Comparison of ENCODE assay signal across 11 cellular contexts in the genomic region with DNA sequence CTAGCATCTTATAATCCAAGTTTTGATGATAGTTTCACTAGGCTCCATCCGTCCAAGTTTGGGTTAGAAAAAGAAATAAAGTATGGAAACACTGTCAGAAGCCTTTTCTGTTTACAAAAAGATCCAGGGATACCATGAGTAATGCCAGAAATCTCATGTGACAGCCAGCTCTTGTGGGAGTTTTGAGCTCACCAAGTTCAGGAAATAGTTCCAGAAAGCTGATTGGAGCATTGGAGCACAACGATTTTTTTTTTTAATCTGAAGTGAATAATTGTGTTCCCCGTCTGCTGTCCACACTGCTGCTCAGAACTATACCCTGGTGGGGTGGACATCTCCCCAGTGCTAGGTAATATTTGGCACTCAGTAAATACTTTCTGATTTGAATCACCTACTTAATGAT.
DNase-seq lines count a peak whose midpoint lies in the region; ATAC-seq and TF ChIP-seq lines count a peak whose summit lies in the region.
"Had no signal": no experiment of that assay in that cellular context is flagged by ENCODE, and none has a peak within 500 bp of the region (broad histone marks: within the 10 kb centered on the region; RNA-seq: fewer than 3 reads in every experiment).

No MANE protein-coding gene starts in this region.

- no TSS peak for BruUV-seq in IMR-90 (replicated peaks; lab: Mats Ljungman, UMichigan)

- no peak overlapping the region for H3K23ac ChIP-seq in IMR-90 (ENCODE audit: low read depth, low read length)

- H3K4me1 ChIP-seq in IMR-90 (ENCODE audit: control insufficient read depth, insufficient read depth, low read length) (no peaks in the 10 kb centered on the region; the same call in 1 of the 2 replicates), left lung (no peaks in the 10 kb centered on the region)

- DNase-seq in IMR-90 (peak; percentile 77), dermis microvascular lymphatic vessel endothelial cell (ENCODE audit: low read depth in 2 of 2) (peak; percentile 78 to 82), left lung (no peak), CD14-positive monocyte (ENCODE audit: low spot score) (no peak), occipital lobe (lab: John Stamatoyannopoulos, UW) (no peak)
- no peak for DNase-seq in stimulated activated naive CD4-positive, alpha-beta T cell treated with Interleukin-2 at 50 U/mL for 16 hours (lab: John Stamatoyannopoulos, UW)
- DNase-seq: H7 had no signal

- POLR2A ChIA-PET in IMR-90 (lab: Charles Lee; ENCODE audit: unreplicated experiment): no interaction called here

- H4K20me1 ChIP-seq in IMR-90 (ENCODE audit: insufficient read depth, low read length): no peaks in the 10 kb centered on the region

- no peak for TF ChIP-seq RAD21 in IMR-90 (IDR thresholded peaks at IDR 0.05; ENCODE audit: low read length)

- no peak overlapping the region for H2AFZ ChIP-seq in IMR-90 (replicated peaks; ENCODE audit: low read length, poor library complexity)

- H2BK120ac ChIP-seq in IMR-90 (ENCODE audit: low read depth, low read length): no peak overlapping the region

- dilution Hi-C loops in IMR-90 (cut with HindIII; ENCODE audit: low sequenced_read_pairs, unreplicated experiment): no loop called here

- CTCF ChIA-PET in IMR-90 (lab: Yijun Ruan, JAX): interaction anchor here (0.6 to 1.2 kb wide), 5 partner anchors 9 to 428 kb away, joined by 3 to 6 read pairs (median 4); no protein-coding TSS in a partner anchor

- WGBS in IMR-90 (ENCODE audit: extremely low coverage in 2 of 2, insufficient read length in 1 of 2), 2 experiments: no CpG with 5 or more reads among the region's 3 CpGs

- H3K27me3 Mint-ChIP-seq in CD14-positive monocyte (ENCODE audit: low read depth in 3 of 3): peaks cover 0 to 9% (median 3%) of the 10 kb centered on the region in 3 donors

- H2BK20ac ChIP-seq in IMR-90 (ENCODE audit: low read depth, low read length): 0 out of 2 replicates have a peak overlapping the region, but pooled peaks have one; percentile 8

- no peak overlapping the region for H3K4me3 Mint-ChIP-seq in CD14-positive monocyte
- H3K4me3 Mint-ChIP-seq: dendritic cell treated with granulocyte-macrophage colony-stimulating factor and Interleukin-4, amounts not matched to agents 40 ng/mL and 50 ng/mL, for 4 days had no signal

- no peaks in the 10 kb centered on the region for H3K36me3 Mint-ChIP-seq in CD14-positive monocyte

- H3K9me3 ChIP-seq in IMR-90 (ENCODE audit: control insufficient read depth, insufficient read depth, low read length) (no peaks in the 10 kb centered on the region), left lung (no peaks in the 10 kb centered on the region)
- H3K9me3 ChIP-seq: neutrophil had no signal

- no peak overlapping the region for H3K4ac ChIP-seq in IMR-90 (ENCODE audit: low read depth, low read length)

- H3K27ac ChIP-seq in IMR-90 (ENCODE audit: insufficient read depth, low read length): no peak overlapping the region; the same call in 1 of the 2 replicates
- H3K27ac ChIP-seq in left lung: peak overlapping the region in 1 of 2 donors; percentile 65
- H3K27ac ChIP-seq in temporal lobe (ENCODE audit: low read depth, low read length): peak overlapping the region; percentile 80
- H3K27ac ChIP-seq: neutrophil had no signal

- no peaks in the 10 kb centered on the region for H3K9me3 Mint-ChIP-seq in CD14-positive monocyte
- H3K9me3 Mint-ChIP-seq: dendritic cell treated with granulocyte-macrophage colony-stimulating factor and Interleukin-4, amounts not matched to agents 40 ng/mL and 50 ng/mL, for 4 days had no signal

- in situ Hi-C loops in IMR-90 (cut with MboI; ENCODE audit: low sequenced_read_pairs): no loop called here

- H3K14ac ChIP-seq in IMR-90 (replicated peaks; ENCODE audit: low read depth, low read length): no peak overlapping the region; the same call in 1 of the 2 replicates

- TF ChIP-seq CTCF in IMR-90 (conservative IDR thresholded peaks at IDR 0.05; ENCODE audit: low read depth, low read length) (no peak), left lung (IDR thresholded peaks at IDR 0.05) (no peak), CD14-positive monocyte (IDR thresholded peaks at IDR 0.05) (no peak)

- intact Hi-C loops in IMR-90 (cut with micrococcal nuclease) (no loop called here), left lung (cut with DNase I) (no loop called here), CD14-positive monocyte (cut with micrococcal nuclease) (no loop called here)

- H2AK5ac ChIP-seq in IMR-90 (ENCODE audit: low read depth, low read length): no peak overlapping the region

- H3K4me3 ChIP-seq in IMR-90 (ENCODE audit: insufficient read depth, low read depth, low read length) (no peak overlapping the region), left lung (no peak overlapping the region)

- peaks cover 2% of the 10 kb centered on the region for H3K4me1 Mint-ChIP-seq in CD14-positive monocyte

- H3K36me3 ChIP-seq in IMR-90 (ENCODE audit: control insufficient read depth, insufficient read depth, low read length) (no peaks in the 10 kb centered on the region), left lung (no peaks in the 10 kb centered on the region)
- H3K36me3 ChIP-seq: neutrophil had no signal

- H2BK5ac ChIP-seq in IMR-90 (ENCODE audit: low read depth, low read length, poor library complexity, severe bottlenecking): no peak overlapping the region

- no peak overlapping the region for H2AK9ac ChIP-seq in IMR-90 (replicated peaks; ENCODE audit: low read depth, low read length, poor library complexity)

- peak overlapping the region; percentile 68; the same call in 1 of the 2 replicates for H3K4me2 ChIP-seq in IMR-90 (ENCODE audit: low read depth, low read length)

- ATAC-seq in IMR-90 (ENCODE audit: low read depth) (peak; percentile 57; the same call in 1 of the 2 replicates), left lung (peak; percentile 64), GM21786 (IDR thresholded peaks at IDR 0.05; ENCODE audit: unreplicated experiment) (no peak)

- no peak overlapping the region for H4K8ac ChIP-seq in IMR-90 (ENCODE audit: low read depth in 2 of 2, low read length in 2 of 2)

- no peaks in the 10 kb centered on the region for H3K9me1 ChIP-seq in IMR-90 (ENCODE audit: insufficient read depth, low read length)

- H3K18ac ChIP-seq in IMR-90 (ENCODE audit: low read depth, low read length): no peak overlapping the region

- H4K5ac ChIP-seq in IMR-90 (ENCODE audit: low read depth, low read length): no peak overlapping the region

- H2BK15ac ChIP-seq in IMR-90 (ENCODE audit: low read depth, low read length): no peak overlapping the region

- no peak overlapping the region for H3K56ac ChIP-seq in IMR-90 (ENCODE audit: extremely low read depth, insufficient read depth, low read length)

- no peak overlapping the region for H3K27ac Mint-ChIP-seq in CD14-positive monocyte
- H3K27ac Mint-ChIP-seq: dendritic cell treated with granulocyte-macrophage colony-stimulating factor and Interleukin-4, amounts not matched to agents 40 ng/mL and 50 ng/mL, for 4 days had no signal

- H4K91ac ChIP-seq in IMR-90 (ENCODE audit: insufficient read depth, low read depth, low read length): no peak overlapping the region

- H3K9ac ChIP-seq in IMR-90 (ENCODE audit: low read depth, low read length): no peak overlapping the region

- H3K27me3 ChIP-seq in IMR-90 (ENCODE audit: control insufficient read depth, insufficient read depth, low read length) (no peaks in the 10 kb centered on the region), left lung (no peaks in the 10 kb centered on the region)
- H3K27me3 ChIP-seq: neutrophil had no signal

- no peaks in the 10 kb centered on the region for H3K79me1 ChIP-seq in IMR-90 (ENCODE audit: low read depth in 1 of 2, low read length in 2 of 2)

- TF ChIP-seq POLR2A in IMR-90 (IDR thresholded peaks at IDR 0.05; ENCODE audit: low read depth, low read length): no peak

TF ChIP-seq in IMR-90, 13 proteins besides CTCF, POLR2A, EP300 and RAD21:
- TF ChIP-seq NFE2L2 (IDR thresholded peaks at IDR 0.05; ENCODE audit: low read depth, low read length): no peak
- no peak for TF ChIP-seq MAZ (IDR thresholded peaks at IDR 0.05; ENCODE audit: borderline replicate concordance, low read depth, low read length)
- no peak for TF ChIP-seq FOS (IDR thresholded peaks at IDR 0.05; ENCODE audit: low read depth, low read length)
- no peak for TF ChIP-seq RCOR1 (IDR thresholded peaks at IDR 0.05; ENCODE audit: insufficient replicate concordance, low read length)
- TF ChIP-seq, protein P1, sequence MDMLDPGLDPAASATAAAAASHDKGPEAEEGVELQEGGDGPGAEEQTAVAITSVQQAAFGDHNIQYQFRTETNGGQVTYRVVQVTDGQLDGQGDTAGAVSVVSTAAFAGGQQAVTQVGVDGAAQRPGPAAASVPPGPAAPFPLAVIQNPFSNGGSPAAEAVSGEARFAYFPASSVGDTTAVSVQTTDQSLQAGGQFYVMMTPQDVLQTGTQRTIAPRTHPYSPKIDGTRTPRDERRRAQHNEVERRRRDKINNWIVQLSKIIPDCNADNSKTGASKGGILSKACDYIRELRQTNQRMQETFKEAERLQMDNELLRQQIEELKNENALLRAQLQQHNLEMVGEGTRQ (IDR thresholded peaks at IDR 0.05; ENCODE audit: low read depth, low read length): no peak; the same call in 1 of the 2 replicates
- TF ChIP-seq MAFK (IDR thresholded peaks at IDR 0.05; ENCODE audit: low read depth, low read length): no peak
- no peak for TF ChIP-seq CEBPB (IDR thresholded peaks at IDR 0.05; ENCODE audit: low read depth, low read length)

Comparison
In these comparisons a context has a peak if more than half of its experiments do, and no peak if none do; other contexts are left out.
1. DNase-seq: peak in IMR-90 (single experiment) and dermis microvascular lymphatic vessel endothelial cell (2 of 2); none in left lung (0 of 2), CD14-positive monocyte (single experiment), occipital lobe (single experiment) and stimulated activated naive CD4-positive, alpha-beta T cell treated with Interleukin-2 at 50 U/mL for 16 hours (single experiment).